In genomic region chr4:3387943-3388348, GRCh38 we compare ENCODE assay signal across 8 cellular contexts. TPM values are rescaled to one million over a fixed set of nuclear protein-coding genes. Genes with fewer than 3 reads are reported as not detected.
A peak's percentile ranks its signal among the peaks of the same experiment; 100 is the strongest.
DNase-seq lines count a peak whose midpoint lies in the region; ATAC-seq and TF ChIP-seq lines count a peak whose summit lies in the region.

No MANE protein-coding gene starts in this region.

- H3K4me3 Mint-ChIP-seq in endodermal cell, result no peak overlapping the region

- H3K36me3 Mint-ChIP-seq in endodermal cell (ENCODE audit: low read depth), result no peaks in the 10 kb centered on the region

- no peak for TF ChIP-seq CTCF in endodermal cell (conservative IDR thresholded peaks at IDR 0.05)

- WGBS in endodermal cell (ENCODE audit: insufficient coverage in 1 of 2, insufficient read length in 1 of 2), 2 experiments, result 65 to 66% methylated on average over 4 to 12 of the region's 12 CpGs

- H3K4me1 Mint-ChIP-seq in endodermal cell, result peaks cover 31% of the 10 kb centered on the region

- H4K20me1 ChIP-seq in BLaER1, result peaks cover 95% of the 10 kb centered on the region

- peak overlapping the region; percentile 73 for H3K9ac ChIP-seq in BLaER1
- no peak overlapping the region for H3K9ac ChIP-seq in endodermal cell (ENCODE audit: extremely low read depth, low read length, poor library complexity, severe bottlenecking)
- peak overlapping the region in 1 of 2 donors; percentile 11 for H3K9ac ChIP-seq in mucosa of rectum (ENCODE audit: low read depth in 1 of 2, low read length in 2 of 2)

- H3K4me2 ChIP-seq in BLaER1, result peak overlapping the region; percentile 95

- H3K9me3 ChIP-seq in BLaER1, result no peaks in the 10 kb centered on the region
- no peaks in the 10 kb centered on the region for H3K9me3 ChIP-seq in endodermal cell (ENCODE audit: control insufficient read depth, low read length)
- no peaks in the 10 kb centered on the region for H3K9me3 ChIP-seq in mucosa of rectum (ENCODE audit: control insufficient read depth in 2 of 2, low read length in 2 of 2)

- H3K27ac Mint-ChIP-seq in endodermal cell, result no peak overlapping the region

- H3K36me3 ChIP-seq in BLaER1 (peaks cover 8% of the 10 kb centered on the region; the same call in 1 of the 2 replicates), endodermal cell (ENCODE audit: control insufficient read depth, insufficient read depth, low read length) (no peaks in the 10 kb centered on the region), mucosa of rectum (ENCODE audit: control insufficient read depth in 2 of 2, insufficient read depth in 2 of 2, low read length in 2 of 2) (no peaks in the 10 kb centered on the region)

- peak overlapping the region; percentile 80 for H3K27ac ChIP-seq in BLaER1
- H3K27ac ChIP-seq in endodermal cell (ENCODE audit: low read depth, low read length), result no peak overlapping the region
- peak overlapping the region; percentile 59 to 75 for H3K27ac ChIP-seq in mucosa of rectum (ENCODE audit: low read depth in 2 of 2, low read length in 2 of 2)

- peak; percentile 18 for ATAC-seq in GM21576 (IDR thresholded peaks at IDR 0.05; ENCODE audit: unreplicated experiment)

- no peaks in the 10 kb centered on the region for H3K27me3 Mint-ChIP-seq in endodermal cell (ENCODE audit: insufficient read depth)

- H3K4me3 ChIP-seq in BLaER1, result peak overlapping the region; percentile 56
- H3K4me3 ChIP-seq in endodermal cell (ENCODE audit: low read length), result no peak overlapping the region
- H3K4me3 ChIP-seq in mucosa of rectum (ENCODE audit: low read length in 2 of 2), result peak overlapping the region; percentile 48 to 57

- no peaks in the 10 kb centered on the region for H3K27me3 ChIP-seq in BLaER1
- no peaks in the 10 kb centered on the region for H3K27me3 ChIP-seq in endodermal cell (ENCODE audit: control insufficient read depth, insufficient read depth, low read length, poor library complexity, severe bottlenecking)
- no peaks in the 10 kb centered on the region for H3K27me3 ChIP-seq in mucosa of rectum (ENCODE audit: control insufficient read depth in 2 of 2, insufficient read depth in 2 of 2, low read length in 2 of 2)

- peak; percentile 88 for DNase-seq in MV-4-11 (lab: John Stamatoyannopoulos, UW)
- DNase-seq in endodermal cell, result peak; percentile 62
- DNase-seq in NCI-H1417 treated with DMSO at 0.1 percent for 48 hours (lab: John Stamatoyannopoulos, UW), result no peak
- no peak for DNase-seq in occipital lobe (lab: John Stamatoyannopoulos, UW)
- DNase-seq in central memory CD4-positive, alpha-beta T cell, result no peak

- H3K9me3 Mint-ChIP-seq in endodermal cell, result no peaks in the 10 kb centered on the region

- H3K4me1 ChIP-seq in BLaER1, result peaks cover 88% of the 10 kb centered on the region
- peaks cover 7% of the 10 kb centered on the region for H3K4me1 ChIP-seq in endodermal cell (ENCODE audit: control insufficient read depth, insufficient read depth, low read length)
- H3K4me1 ChIP-seq in mucosa of rectum (ENCODE audit: control insufficient read depth in 2 of 2, insufficient read depth in 2 of 2, low read length in 2 of 2), result peaks cover 4 to 11% of the 10 kb centered on the region in 2 donors

RNA-seq across cellular contexts. Expression of gene HGFAC, which starts 53.8 kb away (rescaled TPM):
- total RNA-seq in endodermal cell (under 1 TPM in 1 of 2 donors, not detected in 1; 0.46 TPM), occipital lobe (1.2 TPM)
- 0.93 TPM for polyA plus RNA-seq in endodermal cell (2013, experiment 1 of 2)
- polyA plus RNA-seq in endodermal cell (2013, experiment 2 of 2), result 0.50 TPM

Comparison
In these comparisons a context has a peak if more than half of its experiments do, and no peak if none do; other contexts are left out.
1. DNase-seq: peak in MV-4-11 (single experiment) and endodermal cell (single experiment); none in NCI-H1417 treated with DMSO at 0.1 percent for 48 hours (single experiment), occipital lobe (single experiment) and central memory CD4-positive, alpha-beta T cell (single experiment).